Comparison of ENCODE assay signal across 1 cellular context in genomic region chr17:28661635-28662526, GRCh38.
TF ChIP-seq lines count a peak whose summit lies in the region.

SDF2 (minus strand) TSS chr17:28661906; CDS start chr17:28661876, 30 bp downstream.
SUPT6H (plus strand) TSS chr17:28662205; CDS start chr17:28673402, 11,197 bp downstream.

TF ChIP-seq in HepG2, 621 proteins besides CTCF, POLR2A, EP300 and RAD21 (continued from another document and continues in another):
- TF ChIP-seq GATAD1 (CRISPR knock-in tag; IDR thresholded peaks at IDR 0.05) (peak; percentile 95), TEAD2 (CRISPR knock-in tag; IDR thresholded peaks at IDR 0.05) (no peak), MYPOP (CRISPR knock-in tag; IDR thresholded peaks at IDR 0.05) (peak; percentile 55; the same call in 1 of the 2 replicates), NBN (conservative IDR thresholded peaks at IDR 0.05) (no peak), TBX2 (CRISPR knock-in tag; IDR thresholded peaks at IDR 0.05; ENCODE audit: borderline replicate concordance) (peak; percentile 75), TCF12 (IDR thresholded peaks at IDR 0.05) (no peak), TCF12 (CRISPR knock-in tag; IDR thresholded peaks at IDR 0.05) (no peak), ARNTL (CRISPR knock-in tag; IDR thresholded peaks at IDR 0.05) (peak; percentile 39; the same call in 1 of the 2 replicates), MEF2D (CRISPR knock-in tag; IDR thresholded peaks at IDR 0.05) (0 out of 2 replicates have a peak, but pooled peaks have one; percentile 15), KIAA2018 (CRISPR knock-in tag; IDR thresholded peaks at IDR 0.05; ENCODE audit: borderline replicate concordance) (no peak), PPARG (CRISPR knock-in tag; conservative IDR thresholded peaks at IDR 0.05) (0 out of 2 replicates have a peak, but pooled peaks have one; percentile 39), SALL1 (CRISPR knock-in tag; IDR thresholded peaks at IDR 0.05) (peak; percentile 75), SNAI1 (CRISPR knock-in tag; IDR thresholded peaks at IDR 0.05; ENCODE audit: borderline replicate concordance) (0 out of 2 replicates have a peak, but pooled peaks have one; percentile 10), JUN (CRISPR knock-in tag; IDR thresholded peaks at IDR 0.05) (peak; percentile 70; the same call in 1 of the 2 replicates), POLR2G (IDR thresholded peaks at IDR 0.05; ENCODE audit: low read depth, low read length) (peak; percentile 96), HMG20B (CRISPR knock-in tag; conservative IDR thresholded peaks at IDR 0.05) (0 out of 2 replicates have a peak, but pooled peaks have one; percentile 21), ZNF30 (CRISPR knock-in tag; IDR thresholded peaks at IDR 0.05) (no peak), ZBED4 (CRISPR knock-in tag; IDR thresholded peaks at IDR 0.05; ENCODE audit: borderline replicate concordance) (peak; percentile 17; the same call in 1 of the 2 replicates), ZNF747 (CRISPR knock-in tag; IDR thresholded peaks at IDR 0.05; ENCODE audit: borderline replicate concordance) (no peak), ZNF737 (CRISPR knock-in tag; IDR thresholded peaks at IDR 0.05; ENCODE audit: borderline replicate concordance) (peak; percentile 50; the same call in 1 of the 2 replicates), ZNF83 (CRISPR knock-in tag; IDR thresholded peaks at IDR 0.05; ENCODE audit: borderline replicate concordance) (no peak), TFAP4 (IDR thresholded peaks at IDR 0.05; ENCODE audit: borderline replicate concordance, low read depth) (no peak), TIGD3 (CRISPR knock-in tag; IDR thresholded peaks at IDR 0.05; ENCODE audit: borderline replicate concordance) (no peak), SOX13 (IDR thresholded peaks at IDR 0.05) (no peak; the same call in 1 of the 2 replicates), SOX13 (CRISPR knock-in tag; conservative IDR thresholded peaks at IDR 0.05 in 1 of 2, IDR thresholded peaks at IDR 0.05 in 1 of 2) (0 out of 4 replicates have a peak, but pooled peaks of 1 of the 2 experiments have one; percentile 6), ATRX (CRISPR knock-in tag; IDR thresholded peaks at IDR 0.05; ENCODE audit: borderline replicate concordance) (no peak), TEF (CRISPR knock-in tag; IDR thresholded peaks at IDR 0.05) (no peak), RBM22 (optimal IDR thresholded peaks at IDR 0.05; ENCODE audit: low read length) (no peak), ZNF687 (CRISPR knock-in tag; IDR thresholded peaks at IDR 0.05) (peak; percentile 93), ZBTB2 (CRISPR knock-in tag; IDR thresholded peaks at IDR 0.05; ENCODE audit: low read depth) (peak; percentile 89), ZNF850 (CRISPR knock-in tag; conservative IDR thresholded peaks at IDR 0.05) (peak; percentile 66; the same call in 1 of the 2 replicates), ZNF816 (CRISPR knock-in tag; IDR thresholded peaks at IDR 0.05; ENCODE audit: borderline replicate concordance) (peak; percentile 53; the same call in 1 of the 2 replicates), ZSCAN22 (CRISPR knock-in tag; IDR thresholded peaks at IDR 0.05) (no peak), RARG (CRISPR knock-in tag; IDR thresholded peaks at IDR 0.05; ENCODE audit: low read depth) (no peak), ZFP82 (CRISPR knock-in tag; IDR thresholded peaks at IDR 0.05; ENCODE audit: borderline replicate concordance) (0 out of 2 replicates have a peak, but pooled peaks have one; percentile 69)
